9 cellular contexts compared by ENCODE assay signal in the genomic region with DNA sequence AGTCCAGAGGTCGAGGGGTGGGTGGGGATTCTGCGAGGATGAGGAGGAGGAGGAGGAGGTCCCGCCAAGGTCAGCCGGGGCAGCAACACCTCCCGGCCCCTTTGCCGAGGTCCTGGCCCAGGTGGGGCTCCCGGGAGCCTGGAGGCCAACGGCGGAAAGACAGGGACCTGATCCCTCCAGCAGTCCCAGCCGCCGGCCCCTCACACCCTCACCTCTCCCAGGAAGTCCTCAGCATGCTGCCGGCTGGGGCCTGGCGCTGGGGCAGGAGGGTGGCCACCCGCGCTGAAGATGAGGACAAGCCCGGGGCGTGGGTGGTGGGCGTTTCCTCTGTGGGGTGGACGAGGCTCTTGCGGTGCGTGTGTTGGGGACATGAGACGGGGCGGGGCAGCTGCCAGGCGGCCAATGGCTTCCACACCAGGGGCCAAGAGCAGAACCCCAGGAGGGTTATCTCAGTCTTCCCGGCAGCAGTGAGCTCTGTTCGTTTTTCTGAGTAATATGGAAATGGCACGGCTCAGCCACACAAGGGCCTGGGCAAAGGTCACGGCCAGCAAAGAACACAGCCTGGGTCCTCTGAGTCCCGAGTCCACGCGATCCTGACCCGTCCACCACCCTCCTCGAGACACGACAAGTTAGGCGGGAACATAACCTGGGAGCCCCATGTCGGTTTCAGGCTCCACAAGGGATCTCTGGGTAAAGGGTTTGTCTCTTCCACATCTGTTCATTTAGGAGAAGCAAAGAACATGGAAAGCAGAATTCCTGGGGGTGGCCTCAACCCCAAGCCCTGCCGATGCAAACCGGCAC.
DNase-seq lines count a peak whose midpoint lies in the region; ATAC-seq and TF ChIP-seq lines count a peak whose summit lies in the region.
"Had no signal": no experiment of that assay in that cellular context is flagged by ENCODE, and none has a peak within 500 bp of the region (broad histone marks: within the 10 kb centered on the region; RNA-seq: fewer than 3 reads in every experiment).

No MANE protein-coding gene starts in this region.

- no peak for TF ChIP-seq CTCF in thoracic aorta (IDR thresholded peaks at IDR 0.05)

- no peaks in the 10 kb centered on the region for H3K79me2 ChIP-seq in mesendoderm (ENCODE audit: control insufficient read depth, insufficient read depth, low read length)

- H3K4me1 ChIP-seq in mesendoderm (ENCODE audit: control insufficient read depth, low read depth, low read length) (peaks cover 8% of the 10 kb centered on the region), thoracic aorta (ENCODE audit: control insufficient read depth in 1 of 2, low read depth in 2 of 2) (peaks cover 22 to 66% of the 10 kb centered on the region in 2 donors)

- H3K23ac ChIP-seq in mesendoderm (ENCODE audit: low read length): no peak overlapping the region

- H3K4ac ChIP-seq in mesendoderm (ENCODE audit: low read depth, low read length): peak overlapping the region; percentile 40

- no CpG with 5 or more reads among the region's 38 CpGs for WGBS in mesendoderm (ENCODE audit: extremely low coverage, insufficient coverage, low lambda C conversion rate)

- no peaks in the 10 kb centered on the region for H3K9me3 ChIP-seq in thoracic aorta
- H3K9me3 ChIP-seq: SJSA1 had no signal

- no peak overlapping the region for H4K8ac ChIP-seq in mesendoderm (ENCODE audit: low read depth, low read length)

- H3K27me3 ChIP-seq in mesendoderm (ENCODE audit: insufficient read depth, low read length, poor library complexity) (no peaks in the 10 kb centered on the region), thoracic aorta (replicated peaks; ENCODE audit: insufficient read depth) (no peaks in the 10 kb centered on the region)
- H3K27me3 ChIP-seq: SJSA1 had no signal

- H3K27ac ChIP-seq in mesendoderm (ENCODE audit: low read depth, low read length) (peak overlapping the region; percentile 31), thoracic aorta (peak overlapping the region; percentile 98 to 99)
- H3K27ac ChIP-seq: SJSA1 had no signal

- peak; percentile 55 for DNase-seq in activated T-helper 9 cell treated with anti-CD3 and anti-CD28 coated beads, Interleukin-2, amount 50 U/mL, for 16 hours (ENCODE audit: low read depth)
- DNase-seq in mesendoderm (no peak), thoracic aorta (ENCODE audit: low spot score) (no peak), NCI-H2196 treated with DMSO at 0.1 percent for 48 hours (lab: John Stamatoyannopoulos, UW; ENCODE audit: unreplicated experiment) (no peak), T1000 (lab: John Stamatoyannopoulos, UW) (no peak), NCI-H526 (lab: John Stamatoyannopoulos, UW) (no peak)

- no peak overlapping the region for H3K4me2 ChIP-seq in mesendoderm (ENCODE audit: low read length)

- no peak overlapping the region for H3K4me3 ChIP-seq in mesendoderm (ENCODE audit: low read length)
- peak overlapping the region; percentile 59 for H3K4me3 ChIP-seq in thoracic aorta
- H3K4me3 ChIP-seq: SJSA1 had no signal

- H2BK15ac ChIP-seq in mesendoderm (replicated peaks; ENCODE audit: low read depth): no peak overlapping the region

- no peaks in the 10 kb centered on the region for H3K79me1 ChIP-seq in mesendoderm (ENCODE audit: low read length)

- H2AK5ac ChIP-seq in mesendoderm (ENCODE audit: low read length): no peak overlapping the region

- peak overlapping the region; percentile 31 for H3K18ac ChIP-seq in mesendoderm (ENCODE audit: low read length)

- no peak overlapping the region for H3K56ac ChIP-seq in mesendoderm (ENCODE audit: low read length)

- ATAC-seq in HG03432 (IDR thresholded peaks at IDR 0.05; ENCODE audit: unreplicated experiment): peak; percentile 4
- ATAC-seq in thoracic aorta (ENCODE audit: insufficient number of reproducible peaks, low FRiP score, low read depth): no peak
- ATAC-seq in HG02840 (IDR thresholded peaks at IDR 0.05; ENCODE audit: low FRiP score, unreplicated experiment): no peak

- no peak overlapping the region for H3K9ac ChIP-seq in mesendoderm (ENCODE audit: low read length)

- no peak overlapping the region for H2BK120ac ChIP-seq in mesendoderm (ENCODE audit: low read depth, low read length)

- no peak overlapping the region for H4K5ac ChIP-seq in mesendoderm (ENCODE audit: low read length)

- H3K36me3 ChIP-seq in mesendoderm (ENCODE audit: control insufficient read depth, insufficient read depth, low read length) (no peaks in the 10 kb centered on the region), thoracic aorta (no peaks in the 10 kb centered on the region)
- H3K36me3 ChIP-seq: SJSA1 had no signal

- H2BK5ac ChIP-seq in mesendoderm (ENCODE audit: low read length): no peak overlapping the region
